Comparison of ENCODE assay signal across 8 cellular contexts in the genomic region with DNA sequence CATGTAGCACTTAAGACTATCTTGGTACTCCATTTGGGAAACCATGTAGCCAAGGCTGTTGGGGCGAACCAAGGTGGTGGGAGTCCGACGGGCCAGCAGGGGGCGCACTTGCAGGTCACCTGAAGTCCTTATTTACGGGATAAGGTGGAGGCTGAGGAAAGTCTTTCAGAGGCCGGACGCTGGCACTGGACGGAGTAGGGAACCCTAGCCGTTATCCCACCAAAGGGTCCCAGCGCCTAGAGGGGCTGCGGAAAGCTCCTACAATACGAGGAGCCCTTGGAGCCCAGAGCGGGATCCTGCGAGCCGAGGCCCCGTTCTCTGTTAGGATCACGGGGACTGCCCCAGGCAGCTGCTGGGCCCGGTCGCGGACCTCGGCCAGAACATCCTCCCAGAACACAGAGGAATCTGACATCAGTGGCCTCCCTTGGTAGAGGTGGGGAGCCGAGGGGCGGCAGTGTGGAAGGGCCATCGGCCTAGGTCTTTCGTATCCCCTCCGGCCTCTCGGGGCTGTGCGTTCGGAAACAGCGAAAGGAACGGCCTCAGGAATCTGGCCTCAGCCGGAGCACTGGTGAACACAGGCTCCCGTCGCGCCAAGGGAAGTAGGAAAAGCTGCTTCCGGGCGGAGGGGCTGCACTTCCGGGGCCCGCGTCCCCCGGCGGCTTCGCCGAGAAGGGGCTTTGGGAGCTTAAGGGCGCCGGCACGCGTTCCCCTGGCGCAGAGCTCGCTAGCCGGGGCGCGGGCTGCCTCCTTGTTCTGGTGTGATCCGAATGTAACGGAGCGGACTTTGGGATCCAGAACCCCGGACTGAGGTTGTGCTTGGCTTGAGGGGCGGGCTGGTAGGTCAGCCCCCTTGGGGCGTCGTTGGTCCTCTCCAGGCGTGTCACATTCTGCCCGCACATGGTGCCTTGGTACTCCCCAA. TPM values are rescaled to one million over a fixed set of nuclear protein-coding genes. Genes with fewer than 3 reads are reported as not detected.
A peak's percentile ranks its signal among the peaks of the same experiment; 100 is the strongest.
DNase-seq lines count a peak whose midpoint lies in the region; ATAC-seq and TF ChIP-seq lines count a peak whose summit lies in the region.

No MANE protein-coding gene starts in this region.

- peaks cover 8% of the 10 kb centered on the region for H3K27me3 Mint-ChIP-seq in endodermal cell (ENCODE audit: insufficient read depth)

- H3K9me3 ChIP-seq in endodermal cell (ENCODE audit: control insufficient read depth, low read length) (no peaks in the 10 kb centered on the region), muscle layer of colon (ENCODE audit: low read length) (no peaks in the 10 kb centered on the region)

- H3K4me1 Mint-ChIP-seq in endodermal cell: no peaks in the 10 kb centered on the region

- H3K27ac Mint-ChIP-seq in endodermal cell: no peak overlapping the region

- H3K27me3 ChIP-seq in endodermal cell (ENCODE audit: control insufficient read depth, insufficient read depth, low read length, poor library complexity, severe bottlenecking) (no peaks in the 10 kb centered on the region), muscle layer of colon (ENCODE audit: control insufficient read depth in 1 of 2, insufficient read depth in 2 of 2, low read length in 2 of 2) (no peaks in the 10 kb centered on the region)

- H3K27ac ChIP-seq in endodermal cell (ENCODE audit: low read depth, low read length): no peak overlapping the region
- peak overlapping the region; percentile 32 for H3K27ac ChIP-seq in muscle layer of colon (ENCODE audit: low read depth, low read length)

- 81 to 85% methylated on average over 49 to 62 of the region's 62 CpGs for WGBS in endodermal cell (ENCODE audit: insufficient coverage in 1 of 2, insufficient read length in 1 of 2), 2 experiments

- CTCF ChIA-PET in AG04449 (lab: Yijun Ruan, JAX): interaction anchor here (0.6 to 12.4 kb wide), 24 partner anchors 9 to 270 kb away, joined by 3 to 271 read pairs (median 5); a partner anchor contains a TSS

- peaks cover 8% of the 10 kb centered on the region for H3K9me3 Mint-ChIP-seq in endodermal cell

- no peaks in the 10 kb centered on the region for H3K36me3 Mint-ChIP-seq in endodermal cell (ENCODE audit: low read depth)

- no peak for ATAC-seq in HG02970 (IDR thresholded peaks at IDR 0.05; ENCODE audit: low FRiP score, unreplicated experiment)

- no peak overlapping the region for H3K4me3 Mint-ChIP-seq in endodermal cell

- H3K4me3 ChIP-seq in AG04449 (ENCODE audit: low read depth, low read length) (peak overlapping the region; percentile 45), endodermal cell (ENCODE audit: low read length) (no peak overlapping the region), muscle layer of colon (ENCODE audit: low read depth in 1 of 2, low read length in 2 of 2) (peak overlapping the region; percentile 33 to 51)

- no peak for DNase-seq in AG04449 (ENCODE audit: low read depth, low spot score)
- DNase-seq in GM20000 (ENCODE audit: low spot score): peak; percentile 65
- peak; percentile 36 for DNase-seq in NCI-H748 (lab: John Stamatoyannopoulos, UW; ENCODE audit: unreplicated experiment)
- DNase-seq in activated CD8-positive, alpha-beta memory T cell treated with anti-CD3 and anti-CD28 coated beads for 4 hours (ENCODE audit: low read depth in 2 of 2): peak; percentile 53 to 64
- peak; percentile 82 for DNase-seq in endodermal cell
- DNase-seq in stimulated activated CD8-positive, alpha-beta memory T cell treated with anti-CD3 and anti-CD28 coated beads, Interleukin-4, amount 100 ng/mL, for 48 hours: peak; percentile 90

- H3K9ac ChIP-seq in endodermal cell (ENCODE audit: extremely low read depth, low read length, poor library complexity, severe bottlenecking) (no peak overlapping the region), muscle layer of colon (ENCODE audit: low read length) (no peak overlapping the region)

- no peaks in the 10 kb centered on the region for H3K36me3 ChIP-seq in endodermal cell (ENCODE audit: control insufficient read depth, insufficient read depth, low read length)
- no peaks in the 10 kb centered on the region for H3K36me3 ChIP-seq in muscle layer of colon (ENCODE audit: insufficient read depth, low read length)

- TF ChIP-seq CTCF in AG04449 (IDR thresholded peaks at IDR 0.05; ENCODE audit: insufficient read depth, low read length, missing control alignments) (peak; percentile 68), GM20000 (IDR thresholded peaks at IDR 0.05; ENCODE audit: extremely low read depth, missing control alignments) (peak; percentile 77), endodermal cell (conservative IDR thresholded peaks at IDR 0.05) (peak; percentile 74)

- POLR2A ChIA-PET in AG04449 (lab: Yijun Ruan, JAX): no interaction called here

- H3K4me1 ChIP-seq in endodermal cell (ENCODE audit: control insufficient read depth, insufficient read depth, low read length) (no peaks in the 10 kb centered on the region), muscle layer of colon (ENCODE audit: insufficient read depth, low read length) (peaks cover 38% of the 10 kb centered on the region)

RNA-seq across cellular contexts. Expression of a gene that starts 29.9 kb away (rescaled TPM):
- total RNA-seq in endodermal cell: not detected
- polyA plus RNA-seq in endodermal cell (2013, experiment 1 of 2): not detected
- polyA plus RNA-seq in endodermal cell (2013, experiment 2 of 2): not detected

RNA-seq across cellular contexts. Expression of a gene that starts 35.1 kb away (rescaled TPM):
- not detected for total RNA-seq in endodermal cell
- polyA plus RNA-seq in endodermal cell (2013, experiment 1 of 2): not detected
- not detected for polyA plus RNA-seq in endodermal cell (2013, experiment 2 of 2)
